10 cellular contexts compared by ENCODE assay signal in genomic region chr1:147892216-147892615, GRCh38. TPM values are rescaled to one million over a fixed set of nuclear protein-coding genes. Genes with fewer than 3 reads are reported as not detected.
DNase-seq lines count a peak whose midpoint lies in the region; ATAC-seq, FAIRE-seq and TF ChIP-seq lines count a peak whose summit lies in the region.
"Had no signal": no experiment of that assay in that cellular context is flagged by ENCODE, and none has a peak within 500 bp of the region (broad histone marks: within the 10 kb centered on the region; RNA-seq: fewer than 3 reads in every experiment).

No MANE protein-coding gene starts in this region.

- no peak for ATAC-seq in activated CD8-positive, alpha-beta T cell treated with anti-CD3 and anti-CD28 coated beads for 36 hours
- ATAC-seq in activated CD8-positive, alpha-beta T cell treated with anti-CD3 and anti-CD28 coated beads, Interleukin-2, amount 10 ng/mL, durations not matched to agents 7 days and 5 days: no peak
- ATAC-seq in GM19467 (IDR thresholded peaks at IDR 0.05; ENCODE audit: unreplicated experiment) (no peak), gastrocnemius medialis (no peak)
- ATAC-seq: stimulated activated memory B cell treated with anti-CD40 and anti-IgM and Interleukin-4, amounts not matched to agents 10 μg/mL and 1 μg/mL and 100 μg/mL, for 72 hours had no signal

- H3K27me3 ChIP-seq in small intestine (ENCODE audit: control insufficient read depth in 2 of 2, insufficient read depth in 2 of 2, low read length in 2 of 2) (no peaks in the 10 kb centered on the region), prostate gland (replicated peaks; ENCODE audit: insufficient read depth) (no peaks in the 10 kb centered on the region), gastrocnemius medialis (no peaks in the 10 kb centered on the region)

- H3K4me3 ChIP-seq in small intestine (ENCODE audit: low read depth in 1 of 2, low read length in 2 of 2) (no peak overlapping the region), prostate gland (no peak overlapping the region), gastrocnemius medialis (no peak overlapping the region)
- H3K4me3 ChIP-seq: psoas muscle had no signal

- TF ChIP-seq POLR2A in prostate gland (IDR thresholded peaks at IDR 0.05) (no peak), gastrocnemius medialis (IDR thresholded peaks at IDR 0.05) (no peak)

- H3K4me1 ChIP-seq in small intestine (ENCODE audit: control insufficient read depth in 2 of 2, insufficient read depth in 1 of 2, low read depth in 1 of 2, low read length in 1 of 2) (no peaks in the 10 kb centered on the region), prostate gland (replicated peaks) (no peaks in the 10 kb centered on the region), gastrocnemius medialis (peaks cover 0 to 4% of the 10 kb centered on the region in 2 donors)
- H3K4me1 ChIP-seq: psoas muscle had no signal

- no peaks in the 10 kb centered on the region for H3K9me3 Mint-ChIP-seq in activated CD8-positive, alpha-beta T cell treated with anti-CD3 and anti-CD28 coated beads for 36 hours
- H3K9me3 Mint-ChIP-seq in activated CD8-positive, alpha-beta T cell treated with anti-CD3 and anti-CD28 coated beads, Interleukin-2, amount 10 ng/mL, durations not matched to agents 7 days and 5 days (ENCODE audit: insufficient read depth): no peaks in the 10 kb centered on the region
- H3K9me3 Mint-ChIP-seq: stimulated activated memory B cell treated with anti-CD40 and anti-IgM and Interleukin-4, amounts not matched to agents 10 μg/mL and 1 μg/mL and 100 μg/mL, for 72 hours had no signal

- CTCF ChIA-PET in activated CD8-positive, alpha-beta T cell treated with anti-CD3 and anti-CD28 coated beads for 36 hours (lab: Charles Lee): interaction anchor here (0.8 to 2.8 kb wide), 46 partner anchors 8 to 618 kb away, joined by 3 to 23 read pairs (median 5); partner anchors contain the start of genes GJA5 and GJA8
- CTCF ChIA-PET in activated CD8-positive, alpha-beta T cell treated with anti-CD3 and anti-CD28 coated beads, Interleukin-2, amount 10 ng/mL, durations not matched to agents 7 days and 5 days (lab: Charles Lee): interaction anchor here (0.6 to 7.5 kb wide), 50 partner anchors 8 to 619 kb away, joined by 3 to 53 read pairs (median 4); partner anchors contain the start of genes BCL9 and GJA8

- H3K4me1 Mint-ChIP-seq in activated CD8-positive, alpha-beta T cell treated with anti-CD3 and anti-CD28 coated beads for 36 hours (ENCODE audit: low read depth): peaks cover 2% of the 10 kb centered on the region
- H3K4me1 Mint-ChIP-seq in activated CD8-positive, alpha-beta T cell treated with anti-CD3 and anti-CD28 coated beads, Interleukin-2, amount 10 ng/mL, durations not matched to agents 7 days and 5 days (ENCODE audit: low read depth): peaks cover 4% of the 10 kb centered on the region

- H3K9me3 ChIP-seq in small intestine (ENCODE audit: control insufficient read depth, low read depth) (no peaks in the 10 kb centered on the region), prostate gland (no peaks in the 10 kb centered on the region), gastrocnemius medialis (no peaks in the 10 kb centered on the region)
- H3K9me3 ChIP-seq: psoas muscle had no signal

- no peak for TF ChIP-seq CTCF in activated CD8-positive, alpha-beta T cell treated with anti-CD3 and anti-CD28 coated beads for 36 hours (IDR thresholded peaks at IDR 0.05)
- TF ChIP-seq CTCF in prostate gland (IDR thresholded peaks at IDR 0.05) (no peak), gastrocnemius medialis (IDR thresholded peaks at IDR 0.05 in 4 of 5, conservative IDR thresholded peaks at IDR 0.05 in 1 of 5) (no peak)

- H3K4me3 Mint-ChIP-seq in activated CD8-positive, alpha-beta T cell treated with anti-CD3 and anti-CD28 coated beads for 36 hours: no peak overlapping the region
- no peak overlapping the region for H3K4me3 Mint-ChIP-seq in activated CD8-positive, alpha-beta T cell treated with anti-CD3 and anti-CD28 coated beads, Interleukin-2, amount 10 ng/mL, durations not matched to agents 7 days and 5 days
- H3K4me3 Mint-ChIP-seq: stimulated activated memory B cell treated with anti-CD40 and anti-IgM and Interleukin-4, amounts not matched to agents 10 μg/mL and 1 μg/mL and 100 μg/mL, for 72 hours had no signal

- H3K36me3 ChIP-seq in small intestine (ENCODE audit: control insufficient read depth in 2 of 2, insufficient read depth in 2 of 2, low read length in 2 of 2) (no peaks in the 10 kb centered on the region), prostate gland (no peaks in the 10 kb centered on the region), gastrocnemius medialis (no peaks in the 10 kb centered on the region)

- intact Hi-C loops in activated CD8-positive, alpha-beta T cell treated with anti-CD3 and anti-CD28 coated beads for 36 hours (cut with micrococcal nuclease): loop anchor here (5.0 kb wide), 3 partner anchors 170 to 400 kb away; no protein-coding TSS in a partner anchor
- intact Hi-C loops in prostate gland (cut with DNase I): loop anchor here (1.0 to 10.0 kb wide), 3 partner anchors 168 to 397 kb away; no protein-coding TSS in a partner anchor
- intact Hi-C loops in gastrocnemius medialis (cut with DNase I; ENCODE audit: low total_unique reads): loop anchor here (1.0 to 5.0 kb wide), 3 partner anchors 168 to 397 kb away; no protein-coding TSS in a partner anchor

- POLR2A ChIA-PET in activated CD8-positive, alpha-beta T cell treated with anti-CD3 and anti-CD28 coated beads for 36 hours (lab: Charles Lee): no interaction called here
- POLR2A ChIA-PET in activated CD8-positive, alpha-beta T cell treated with anti-CD3 and anti-CD28 coated beads, Interleukin-2, amount 10 ng/mL, durations not matched to agents 7 days and 5 days (lab: Charles Lee): no interaction called here

- H3K27ac ChIP-seq in small intestine (ENCODE audit: low read depth in 1 of 2, low read length in 1 of 2) (no peak overlapping the region), prostate gland (no peak overlapping the region), gastrocnemius medialis (no peak overlapping the region)
- H3K27ac ChIP-seq: psoas muscle had no signal

- FAIRE-seq in small intestine (lab: Jason Lieb, UNC): no peak

- H3K36me3 Mint-ChIP-seq in activated CD8-positive, alpha-beta T cell treated with anti-CD3 and anti-CD28 coated beads for 36 hours (ENCODE audit: low read depth): no peaks in the 10 kb centered on the region
- H3K36me3 Mint-ChIP-seq in activated CD8-positive, alpha-beta T cell treated with anti-CD3 and anti-CD28 coated beads, Interleukin-2, amount 10 ng/mL, durations not matched to agents 7 days and 5 days (ENCODE audit: low read depth): no peaks in the 10 kb centered on the region
- H3K36me3 Mint-ChIP-seq: stimulated activated memory B cell treated with anti-CD40 and anti-IgM and Interleukin-4, amounts not matched to agents 10 μg/mL and 1 μg/mL and 100 μg/mL, for 72 hours had no signal

- 68 to 80% (median 70%) methylated on average over 5 of the region's 5 CpGs for WGBS in small intestine, 3 donors
- WGBS in prostate gland: 76% methylated on average over 5 of the region's 5 CpGs

- H3K27me3 Mint-ChIP-seq in activated CD8-positive, alpha-beta T cell treated with anti-CD3 and anti-CD28 coated beads for 36 hours: no peaks in the 10 kb centered on the region
- H3K27me3 Mint-ChIP-seq in activated CD8-positive, alpha-beta T cell treated with anti-CD3 and anti-CD28 coated beads, Interleukin-2, amount 10 ng/mL, durations not matched to agents 7 days and 5 days (ENCODE audit: low read depth): peaks cover 6% of the 10 kb centered on the region

- H3K27ac Mint-ChIP-seq in activated CD8-positive, alpha-beta T cell treated with anti-CD3 and anti-CD28 coated beads for 36 hours: no peak overlapping the region
- no peak overlapping the region for H3K27ac Mint-ChIP-seq in activated CD8-positive, alpha-beta T cell treated with anti-CD3 and anti-CD28 coated beads, Interleukin-2, amount 10 ng/mL, durations not matched to agents 7 days and 5 days
- H3K27ac Mint-ChIP-seq: stimulated activated memory B cell treated with anti-CD40 and anti-IgM and Interleukin-4, amounts not matched to agents 10 μg/mL and 1 μg/mL and 100 μg/mL, for 72 hours had no signal

- in situ Hi-C loops in gastrocnemius medialis (cut with MboI; ENCODE audit: low sequenced_read_pairs in 4 of 4): loop anchor here (5.0 to 25.0 kb wide), 6 partner anchors 167 to 630 kb away; no protein-coding TSS in a partner anchor

- peak; percentile 15 for DNase-seq in activated CD8-positive, alpha-beta T cell treated with anti-CD3 and anti-CD28 coated beads for 36 hours
- no peak for DNase-seq in activated CD8-positive, alpha-beta T cell treated with anti-CD3 and anti-CD28 coated beads, Interleukin-2, amount 10 ng/mL, durations not matched to agents 7 days and 5 days
- DNase-seq in NCI-H460 (ENCODE audit: extremely low read depth, low read depth) (peak; percentile 48), ecto neural progenitor cell (ENCODE audit: low spot score) (peak; percentile 50), small intestine (peak; percentile 26), prostate gland (ENCODE audit: low spot score) (no peak), gastrocnemius medialis (no peak)
- DNase-seq: psoas muscle had no signal

RNA-seq across cellular contexts. Expression of gene GJA8, which starts 10.4 kb away (rescaled TPM):
- not detected for total RNA-seq in activated CD8-positive, alpha-beta T cell treated with anti-CD3 and anti-CD28 coated beads for 36 hours
- total RNA-seq in activated CD8-positive, alpha-beta T cell treated with anti-CD3 and anti-CD28 coated beads, Interleukin-2, amount 10 ng/mL, durations not matched to agents 7 days and 5 days: not detected
- not detected in 2 replicates for total RNA-seq in NCI-H460 (2014; rRNA removed; shearing (Covaris generic))
- not detected in 2 replicates for polyA plus RNA-seq in NCI-H460 (2014; cell fraction: nucleus; rRNA removed)
- not detected for polyA plus RNA-seq in small intestine
- total RNA-seq in prostate gland (1 to 10 TPM in 1 of 2 donors, not detected in 1; 1.1 TPM), gastrocnemius medialis (not detected)
- total RNA-seq: psoas muscle had no signal
- polyA plus RNA-seq: psoas muscle had no signal

RNA-seq across cellular contexts. Expression of gene GPR89B, which starts 36.0 kb away (rescaled TPM):
- 10 to 100 TPM; 14.4 to 15.7 TPM for total RNA-seq in activated CD8-positive, alpha-beta T cell treated with anti-CD3 and anti-CD28 coated beads for 36 hours
- 10 to 100 TPM; 25.4 to 28.8 TPM for total RNA-seq in activated CD8-positive, alpha-beta T cell treated with anti-CD3 and anti-CD28 coated beads, Interleukin-2, amount 10 ng/mL, durations not matched to agents 7 days and 5 days
- 27.0 and 29.1 TPM in 2 replicates for total RNA-seq in NCI-H460 (2014; rRNA removed; shearing (Covaris generic))
- polyA plus RNA-seq in NCI-H460 (2014; cell fraction: nucleus; rRNA removed): 49.6 and 62.3 TPM in 2 replicates
- polyA plus RNA-seq in small intestine: 10 to 100 TPM; 15.8 to 40.0 (median 23.2) TPM
- total RNA-seq in prostate gland: 10 to 100 TPM in 1 of 2 donors, 1 to 10 TPM in 1; 9.2 to 17.0 TPM
- total RNA-seq in gastrocnemius medialis: 10 to 100 TPM in 3 of 4 donors, 1 to 10 TPM in 1; 6.2 to 15.6 (median 10.4) TPM

Comparison
In these comparisons a context has a peak if more than half of its experiments do, and no peak if none do; other contexts are left out.
1. DNase-seq: peak in activated CD8-positive, alpha-beta T cell treated with anti-CD3 and anti-CD28 coated beads for 36 hours (single experiment), NCI-H460 (single experiment), ecto neural progenitor cell (single experiment) and small intestine (single experiment); none in activated CD8-positive, alpha-beta T cell treated with anti-CD3 and anti-CD28 coated beads, Interleukin-2, amount 10 ng/mL, durations not matched to agents 7 days and 5 days (single experiment), prostate gland (single experiment) and gastrocnemius medialis (0 of 2).